20 cellular contexts compared by ENCODE assay signal in the genomic region with DNA sequence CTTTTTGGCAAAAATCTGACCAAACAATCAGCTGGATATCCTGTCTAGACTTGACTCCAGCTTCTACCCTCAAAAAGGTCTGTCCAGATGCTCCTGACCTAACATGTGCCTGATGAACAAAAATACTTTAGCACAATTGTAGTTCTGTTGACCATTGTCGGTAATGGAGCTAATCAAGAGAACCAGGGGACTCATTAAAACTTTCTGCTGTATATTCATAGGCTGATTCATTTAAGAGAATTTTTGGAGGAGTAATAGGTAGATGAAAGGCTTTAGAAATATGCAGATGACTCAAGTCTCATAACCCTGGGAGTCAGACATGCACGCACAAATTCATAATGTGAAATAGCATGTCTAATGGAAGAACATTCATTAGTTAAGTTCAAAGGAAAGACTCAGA.
DNase-seq lines count a peak whose midpoint lies in the region; ATAC-seq and TF ChIP-seq lines count a peak whose summit lies in the region.
"Had no signal": no experiment of that assay in that cellular context is flagged by ENCODE, and none has a peak within 500 bp of the region (broad histone marks: within the 10 kb centered on the region; RNA-seq: fewer than 3 reads in every experiment).

No MANE protein-coding gene starts in this region.

- H3K4me3 ChIP-seq in breast epithelium (no peak overlapping the region), fibroblast of pulmonary artery (replicated peaks; ENCODE audit: low read depth, low read length) (no peak overlapping the region), GM23338 (no peak overlapping the region)
- H3K4me3 ChIP-seq: gastroesophageal sphincter, psoas muscle, stomach had no signal

- no peak overlapping the region for H3K27ac ChIP-seq in breast epithelium
- no peak overlapping the region for H3K27ac ChIP-seq in GM23338 (ENCODE audit: low read depth)
- H3K27ac ChIP-seq: 22Rv1, gastroesophageal sphincter, psoas muscle, stomach had no signal

- H3K27me3 Mint-ChIP-seq in MCF 10A (ENCODE audit: insufficient read depth, unreplicated experiment) = no peaks in the 10 kb centered on the region
- peaks cover 2% of the 10 kb centered on the region for H3K27me3 Mint-ChIP-seq in GM23338 (ENCODE audit: insufficient read depth, low read depth, poor library complexity)

- no peaks in the 10 kb centered on the region for H3K9me2 ChIP-seq in GM23338 (ENCODE audit: insufficient read depth)

- H3K4me1 Mint-ChIP-seq in MCF 10A (ENCODE audit: insufficient read depth, unreplicated experiment) (peaks cover 10% of the 10 kb centered on the region), GM23338 (no peaks in the 10 kb centered on the region)
- H3K4me1 Mint-ChIP-seq: naive thymus-derived CD8-positive, alpha-beta T cell had no signal

- no peaks in the 10 kb centered on the region for H3K79me2 ChIP-seq in GM23338 (replicated peaks; ENCODE audit: insufficient read depth)

- H3K4me3 Mint-ChIP-seq in MCF 10A (ENCODE audit: unreplicated experiment) (no peak overlapping the region), GM23338 (no peak overlapping the region)
- H3K4me3 Mint-ChIP-seq: CD8-positive, alpha-beta T cell; naive thymus-derived CD8-positive, alpha-beta T cell; T-helper 1 cell treated with Interleukin-12 subunit alpha and Interleukin-12 subunit beta and Interleukin-4 antibody, amounts not matched to agents 30 μg/mL and 1 μg/mL, for 36 hours had no signal

- peak overlapping the region; percentile 4 for H3K27ac Mint-ChIP-seq in MCF 10A (ENCODE audit: low read depth, unreplicated experiment)
- H3K27ac Mint-ChIP-seq in GM23338 = no peak overlapping the region
- H3K27ac Mint-ChIP-seq: CD8-positive, alpha-beta T cell; naive thymus-derived CD8-positive, alpha-beta T cell; T-helper 1 cell treated with Interleukin-12 subunit alpha and Interleukin-12 subunit beta and Interleukin-4 antibody, amounts not matched to agents 30 μg/mL and 1 μg/mL, for 36 hours had no signal

- H3K36me3 ChIP-seq in breast epithelium (no peaks in the 10 kb centered on the region), GM23338 (ENCODE audit: insufficient read depth) (no peaks in the 10 kb centered on the region)
- H3K36me3 ChIP-seq: gastroesophageal sphincter, stomach had no signal

- H3K4me1 ChIP-seq in breast epithelium (no peaks in the 10 kb centered on the region), GM23338 (ENCODE audit: insufficient read depth) (no peaks in the 10 kb centered on the region)
- H3K4me1 ChIP-seq: psoas muscle, stomach had no signal

- CTCF ChIA-PET in MCF 10A (lab: Yijun Ruan, JAX) = interaction anchor here (0.6 kb wide), 1 partner anchor 448 kb away, joined by 3 read pairs; no protein-coding TSS in a partner anchor

- TF ChIP-seq CTCF in MCF 10A (IDR thresholded peaks at IDR 0.05; ENCODE audit: unreplicated experiment) = no peak
- TF ChIP-seq CTCF in breast epithelium (IDR thresholded peaks at IDR 0.05) = no peak
- TF ChIP-seq CTCF in fibroblast of pulmonary artery (IDR thresholded peaks at IDR 0.05; ENCODE audit: low read length, missing control alignments) = no peak
- TF ChIP-seq CTCF in GM23338 (conservative IDR thresholded peaks at IDR 0.05; ENCODE audit: low read depth in 2 of 2) = no peak

- POLR2A ChIA-PET in MCF 10A (lab: Yijun Ruan, JAX) = interaction anchor here (0.6 to 1.3 kb wide), 3 partner anchors 11 to 132 kb away, joined by 3 to 4 read pairs (median 4); no protein-coding TSS in a partner anchor

- H3F3A ChIP-seq in GM23338 (replicated peaks; ENCODE audit: low read depth) = no peaks in the 10 kb centered on the region

- no peaks in the 10 kb centered on the region for H4K20me1 ChIP-seq in GM23338 (replicated peaks; ENCODE audit: insufficient read depth)

- no peaks in the 10 kb centered on the region for H3K9me3 ChIP-seq in breast epithelium
- H3K9me3 ChIP-seq: gastroesophageal sphincter, psoas muscle, stomach had no signal

- no peak for ATAC-seq in GM23338
- ATAC-seq in HG03045 (IDR thresholded peaks at IDR 0.05; ENCODE audit: unreplicated experiment) = no peak
- no peak for ATAC-seq in GM19324 (IDR thresholded peaks at IDR 0.05; ENCODE audit: low FRiP score, unreplicated experiment)
- ATAC-seq: activated CD4-positive, CD25-positive, alpha-beta regulatory T cell treated with anti-CD3 and anti-CD28 coated beads, Interleukin-2, amount 50 U/mL, for 24 hours; CD8-positive, alpha-beta T cell; gastroesophageal sphincter; naive thymus-derived CD8-positive, alpha-beta T cell; psoas muscle; Right ventricle myocardium inferior had no signal

- intact Hi-C loops in MCF 10A (cut with micrococcal nuclease) = no loop called here
- intact Hi-C loops in breast epithelium (cut with DNase I; ENCODE audit: low total_unique reads) = no loop called here

- DNase-seq in MCF 10A (ENCODE audit: unreplicated experiment) (peak; percentile 30), breast epithelium (ENCODE audit: low spot score in 2 of 2) (no peak), astrocyte of the hippocampus (ENCODE audit: low read depth, low spot score) (peak; percentile 63), fibroblast of pulmonary artery (ENCODE audit: low read depth) (peak; percentile 22), stromal cell of bone marrow (ENCODE audit: low read depth) (peak; percentile 67), GM23338 (ENCODE audit: low spot score) (no peak)
- DNase-seq: CD8-positive, alpha-beta T cell; GOT3; naive thymus-derived CD8-positive, alpha-beta T cell; NCI-H1436; NCI-H345; psoas muscle; stomach had no signal

- no peak overlapping the region for H3K4me2 ChIP-seq in GM23338

- no peaks in the 10 kb centered on the region for H3K36me3 Mint-ChIP-seq in MCF 10A (ENCODE audit: insufficient read depth, unreplicated experiment)
- H3K36me3 Mint-ChIP-seq in GM23338 (ENCODE audit: low read depth) = no peaks in the 10 kb centered on the region
- H3K36me3 Mint-ChIP-seq: CD8-positive, alpha-beta T cell; naive thymus-derived CD8-positive, alpha-beta T cell had no signal

- H2AFZ ChIP-seq in GM23338 = no peak overlapping the region

- no peak for TF ChIP-seq POLR2A in breast epithelium (IDR thresholded peaks at IDR 0.05)

- H3K27me3 ChIP-seq in breast epithelium (no peaks in the 10 kb centered on the region), GM23338 (ENCODE audit: insufficient read depth) (no peaks in the 10 kb centered on the region)
- H3K27me3 ChIP-seq: gastroesophageal sphincter, stomach had no signal

- H3K9me3 Mint-ChIP-seq in MCF 10A (ENCODE audit: unreplicated experiment) = no peaks in the 10 kb centered on the region
- H3K9me3 Mint-ChIP-seq in GM23338 = no peaks in the 10 kb centered on the region
- H3K9me3 Mint-ChIP-seq: CD8-positive, alpha-beta T cell; T-helper 1 cell treated with Interleukin-12 subunit alpha and Interleukin-12 subunit beta and Interleukin-4 antibody, amounts not matched to agents 30 μg/mL and 1 μg/mL, for 36 hours had no signal

- no TSS peak for BruUV-seq in MCF 10A (replicated peaks; lab: Mats Ljungman, UMichigan)

TF ChIP-seq in GM23338, 12 proteins besides CTCF, POLR2A, EP300 and RAD21 (continues in another document):
- TF ChIP-seq EZH2phosphoT487 (IDR thresholded peaks at IDR 0.05; ENCODE audit: unreplicated experiment) = no peak
- no peak for TF ChIP-seq STAT1 (IDR thresholded peaks at IDR 0.05; ENCODE audit: unreplicated experiment)
- TF ChIP-seq EZH2 (IDR thresholded peaks at IDR 0.05; ENCODE audit: low read depth, unreplicated experiment) = no peak
- no peak for TF ChIP-seq JUNB (IDR thresholded peaks at IDR 0.05; ENCODE audit: unreplicated experiment)
- TF ChIP-seq, protein P1, sequence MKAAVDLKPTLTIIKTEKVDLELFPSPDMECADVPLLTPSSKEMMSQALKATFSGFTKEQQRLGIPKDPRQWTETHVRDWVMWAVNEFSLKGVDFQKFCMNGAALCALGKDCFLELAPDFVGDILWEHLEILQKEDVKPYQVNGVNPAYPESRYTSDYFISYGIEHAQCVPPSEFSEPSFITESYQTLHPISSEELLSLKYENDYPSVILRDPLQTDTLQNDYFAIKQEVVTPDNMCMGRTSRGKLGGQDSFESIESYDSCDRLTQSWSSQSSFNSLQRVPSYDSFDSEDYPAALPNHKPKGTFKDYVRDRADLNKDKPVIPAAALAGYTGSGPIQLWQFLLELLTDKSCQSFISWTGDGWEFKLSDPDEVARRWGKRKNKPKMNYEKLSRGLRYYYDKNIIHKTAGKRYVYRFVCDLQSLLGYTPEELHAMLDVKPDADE (IDR thresholded peaks at IDR 0.05) = no peak
- TF ChIP-seq ZNF114 (CRISPR knock-in tag; IDR thresholded peaks at IDR 0.05) = no peak
- TF ChIP-seq NANOG (IDR thresholded peaks at IDR 0.05; ENCODE audit: borderline replicate concordance) = no peak

Comparison
In these comparisons a context has a peak if more than half of its experiments do, and no peak if none do; other contexts are left out.
1. DNase-seq: peak in MCF 10A (single experiment), astrocyte of the hippocampus (single experiment), fibroblast of pulmonary artery (single experiment) and stromal cell of bone marrow (single experiment); none in breast epithelium (0 of 2) and GM23338 (single experiment).